In genomic region chr15:40300771-40301170, GRCh38 we compare ENCODE assay signal across 36 cellular contexts. TPM values are rescaled to one million over a fixed set of nuclear protein-coding genes. Genes with fewer than 3 reads are reported as not detected.
"Had no signal": no experiment of that assay in that cellular context is flagged by ENCODE, and none has a peak within 500 bp of the region (broad histone marks: within the 10 kb centered on the region; RNA-seq: fewer than 3 reads in every experiment).

No MANE protein-coding gene starts in this region.

- H3K36me3 ChIP-seq: esophagus muscularis mucosa, sigmoid colon, thyroid gland had no signal

- H3K9me3 ChIP-seq: lower lobe of right lung, sigmoid colon, thyroid gland had no signal

- ATAC-seq: foreskin keratinocyte; gastroesophageal sphincter; left colon; lower lobe of right lung; mucosa of descending colon; natural killer cell treated with Interleukin-12 subunit alpha and Interleukin-12 subunit beta and Interleukin-15 and Interleukin-18, amount 100 ng/mL, for 72 hours; psoas muscle; stimulated activated effector memory CD8-positive, alpha-beta T cell treated with anti-CD3 and anti-CD28 coated beads, Interleukin-12 subunit alpha, Interleukin-12 subunit beta, amount 100 ng/mL, for 72 hours had no signal

- DNase-seq: dermis blood vessel endothelial cell; effector memory CD4-positive, alpha-beta T cell; foreskin keratinocyte; hippocampal formation; immature natural killer cell; kidney glomerular epithelial cell; left colon; left ventricle myocardium superior; lower lobe of right lung; naive B cell; psoas muscle; sigmoid colon; stimulated activated CD4-positive, alpha-beta T cell treated with anti-CD3 and anti-CD28 coated beads, Interleukin-2, amount 100 ng/mL, for 24 hours; stimulated activated CD4-positive, alpha-beta T cell treated with anti-CD3 and anti-CD28 coated beads, Interleukin-4, amount 100 ng/mL, for 24 hours; stimulated activated naive CD4-positive, alpha-beta T cell treated with Interleukin-2 at 50 U/mL for 16 hours; stomach; thyroid gland had no signal

- H3K27me3 ChIP-seq: heart left ventricle, sigmoid colon, stomach, thyroid gland had no signal

- H3K4me1 ChIP-seq: foreskin keratinocyte, psoas muscle had no signal

- H3K4me3 ChIP-seq: coronary artery, esophagus muscularis mucosa, gastroesophageal sphincter, heart left ventricle, lower lobe of right lung, mucosa of descending colon, psoas muscle, sigmoid colon, stomach, thyroid gland had no signal

- FAIRE-seq: endothelial cell of umbilical vein, urothelium cell line had no signal

- H3K27ac ChIP-seq: coronary artery, esophagus muscularis mucosa, foreskin keratinocyte, gastroesophageal sphincter, lower lobe of right lung, psoas muscle, sigmoid colon, stomach, thyroid gland had no signal

RNA-seq across cellular contexts. Expression of gene PLCB2, which starts 7.0 kb away (rescaled TPM):
- total RNA-seq: renal cortical epithelial cell had no signal

RNA-seq across cellular contexts. Expression of gene ANKRD63, which starts 17.9 kb away (rescaled TPM):
- total RNA-seq: dermis blood vessel endothelial cell; endothelial cell of umbilical vein; epithelial cell of proximal tubule; esophagus muscularis mucosa; fibroblast of lung; foreskin keratinocyte; left colon; lower lobe of right lung; natural killer cell treated with Interleukin-12 subunit alpha and Interleukin-12 subunit beta and Interleukin-15 and Interleukin-18, amount 100 ng/mL, for 72 hours; neural crest cell; psoas muscle; skeletal muscle tissue; subcutaneous adipose tissue had no signal
- polyA plus RNA-seq: endothelial cell of umbilical vein, fibroblast of lung, foreskin keratinocyte, heart left ventricle, immature natural killer cell, psoas muscle, sigmoid colon, stomach had no signal

RNA-seq across cellular contexts. Expression of gene PHGR1, which starts 50.1 kb away (rescaled TPM):
- total RNA-seq: dermis blood vessel endothelial cell; endothelial cell of umbilical vein; epithelial cell of proximal tubule; fibroblast of lung; foreskin keratinocyte; gastroesophageal sphincter; heart left ventricle; left ventricle myocardium superior; lower lobe of right lung; mesothelial cell of epicardium; natural killer cell treated with Interleukin-12 subunit alpha and Interleukin-12 subunit beta and Interleukin-15 and Interleukin-18, amount 100 ng/mL, for 72 hours; neural crest cell; osteocyte; psoas muscle; renal cortical epithelial cell; right cardiac atrium; skeletal muscle tissue; temporal lobe; thyroid gland had no signal
- polyA plus RNA-seq: endothelial cell of umbilical vein, fibroblast of lung, foreskin keratinocyte, immature natural killer cell, right cardiac atrium had no signal
